8 cellular contexts compared by ENCODE assay signal in the genomic region with DNA sequence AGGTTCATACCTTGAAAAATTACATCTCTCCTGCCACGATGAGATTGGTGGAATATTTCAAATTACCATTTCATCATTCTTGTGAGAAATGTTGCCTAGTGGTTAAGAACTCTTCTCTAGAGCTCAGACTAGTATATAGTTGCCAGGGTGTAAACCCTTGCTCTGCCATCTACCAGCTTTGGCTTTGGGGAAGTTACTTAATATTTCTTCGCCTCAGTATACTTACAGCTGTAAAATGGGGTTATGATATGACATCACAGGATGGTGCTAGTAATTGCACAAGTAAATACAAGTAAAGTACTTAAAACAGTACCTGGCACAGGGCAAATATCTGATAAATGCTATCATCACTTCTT. TPM values are rescaled to one million over a fixed set of nuclear protein-coding genes. Genes with fewer than 3 reads are reported as not detected.
A peak's percentile ranks its signal among the peaks of the same experiment; 100 is the strongest.
DNase-seq lines count a peak whose midpoint lies in the region; ATAC-seq and TF ChIP-seq lines count a peak whose summit lies in the region.

No MANE protein-coding gene starts in this region.

- peaks cover 7% of the 10 kb centered on the region for H3K36me3 ChIP-seq in NT2/D1 (ENCODE audit: insufficient read depth, insufficient read length, low read length)
- peaks cover 0 to 5% (median 0%) of the 10 kb centered on the region in 3 experiments for H3K36me3 ChIP-seq in naive thymus-derived CD4-positive, alpha-beta T cell (ENCODE audit: control insufficient read depth in 2 of 3, insufficient read depth in 3 of 3, low read length in 3 of 3)

- H3K4me3 ChIP-seq in NT2/D1 (ENCODE audit: insufficient read length, low read depth) (peak overlapping the region; percentile 83), choroid plexus epithelial cell (ENCODE audit: low read depth, low read length) (peak overlapping the region; percentile 86)
- H3K4me3 ChIP-seq in naive thymus-derived CD4-positive, alpha-beta T cell (ENCODE audit: low read length) = peak overlapping the region; percentile 78

- no peak for DNase-seq in activated CD8-positive, alpha-beta memory T cell treated with anti-CD3 and anti-CD28 coated beads, Interleukin-2, amount 10 ng/mL, durations not matched to agents 7 days and 5 days
- DNase-seq in activated CD8-positive, alpha-beta memory T cell treated with anti-CD3 and anti-CD28 coated beads for 24 hours = no peak
- DNase-seq in NT2/D1 (ENCODE audit: low read depth, low spot score) (no peak), choroid plexus epithelial cell (ENCODE audit: low read depth) (peak; percentile 11), DMS79 (lab: John Stamatoyannopoulos, UW) (no peak)
- no peak for DNase-seq in naive thymus-derived CD4-positive, alpha-beta T cell

- intact Hi-C loops in naive thymus-derived CD4-positive, alpha-beta T cell (cut with micrococcal nuclease) = loop anchor here (1.0 to 2.0 kb wide), 2 partner anchors 13 to 14 kb away; no protein-coding TSS in a partner anchor

- H3K27ac ChIP-seq in naive thymus-derived CD4-positive, alpha-beta T cell (ENCODE audit: low read depth, low read length) = no peak overlapping the region

- H3K4me3 Mint-ChIP-seq in activated CD8-positive, alpha-beta memory T cell treated with anti-CD3 and anti-CD28 coated beads, Interleukin-2, amount 10 ng/mL, durations not matched to agents 7 days and 5 days = peak overlapping the region; percentile 97
- H3K4me3 Mint-ChIP-seq in naive thymus-derived CD4-positive, alpha-beta T cell = peak overlapping the region; percentile 90 to 99 (median 96)

- no peaks in the 10 kb centered on the region; the same call in 1 of the 2 replicates for H3K9me3 ChIP-seq in NT2/D1 (ENCODE audit: insufficient read depth, low read length)
- no peaks in the 10 kb centered on the region for H3K9me3 ChIP-seq in naive thymus-derived CD4-positive, alpha-beta T cell (ENCODE audit: control insufficient read depth in 2 of 3, low read length in 3 of 3)

- no peaks in the 10 kb centered on the region for H3K9me3 Mint-ChIP-seq in activated CD8-positive, alpha-beta memory T cell treated with anti-CD3 and anti-CD28 coated beads, Interleukin-2, amount 10 ng/mL, durations not matched to agents 7 days and 5 days (ENCODE audit: low read depth)
- no peaks in the 10 kb centered on the region for H3K9me3 Mint-ChIP-seq in naive thymus-derived CD4-positive, alpha-beta T cell

- peak; percentile 21 for ATAC-seq in activated CD8-positive, alpha-beta memory T cell treated with anti-CD3 and anti-CD28 coated beads, Interleukin-2, amount 10 ng/mL, durations not matched to agents 7 days and 5 days
- peak; percentile 18 for ATAC-seq in naive thymus-derived CD4-positive, alpha-beta T cell
- ATAC-seq in HG02970 (IDR thresholded peaks at IDR 0.05; ENCODE audit: low FRiP score, unreplicated experiment) (no peak), GM18519 (IDR thresholded peaks at IDR 0.05; ENCODE audit: low FRiP score, unreplicated experiment) (no peak)

- CTCF ChIA-PET in activated CD8-positive, alpha-beta memory T cell treated with anti-CD3 and anti-CD28 coated beads, Interleukin-2, amount 10 ng/mL, durations not matched to agents 7 days and 5 days (lab: Charles Lee) = interaction anchor here (1.1 kb wide), 1 partner anchor 11 kb away, joined by 4 read pairs; no protein-coding TSS in a partner anchor
- CTCF ChIA-PET in naive thymus-derived CD4-positive, alpha-beta T cell (lab: Charles Lee) = no interaction called here

- no peaks in the 10 kb centered on the region for H3K4me1 ChIP-seq in NT2/D1 (ENCODE audit: insufficient read depth, insufficient read length)
- H3K4me1 ChIP-seq in naive thymus-derived CD4-positive, alpha-beta T cell (ENCODE audit: control insufficient read depth in 2 of 2, insufficient read depth in 2 of 2, low read length in 2 of 2) = peaks cover 11 to 20% of the 10 kb centered on the region in 2 donors

- TF ChIP-seq CTCF in choroid plexus epithelial cell (conservative IDR thresholded peaks at IDR 0.05; ENCODE audit: low read depth, low read length) = no peak

- H3K9ac ChIP-seq in NT2/D1 (ENCODE audit: insufficient read length, low read depth) = peak overlapping the region; percentile 93

- peaks cover 28% of the 10 kb centered on the region for H3K4me1 Mint-ChIP-seq in activated CD8-positive, alpha-beta memory T cell treated with anti-CD3 and anti-CD28 coated beads, Interleukin-2, amount 10 ng/mL, durations not matched to agents 7 days and 5 days
- H3K4me1 Mint-ChIP-seq in naive thymus-derived CD4-positive, alpha-beta T cell = peaks cover 35 to 59% (median 50%) of the 10 kb centered on the region in 7 donors

- H3K36me3 Mint-ChIP-seq in activated CD8-positive, alpha-beta memory T cell treated with anti-CD3 and anti-CD28 coated beads, Interleukin-2, amount 10 ng/mL, durations not matched to agents 7 days and 5 days = peaks cover 9% of the 10 kb centered on the region
- H3K36me3 Mint-ChIP-seq in naive thymus-derived CD4-positive, alpha-beta T cell = peaks cover 0 to 8% (median 4%) of the 10 kb centered on the region in 5 donors

- peak overlapping the region; percentile 98 for H3K27ac Mint-ChIP-seq in activated CD8-positive, alpha-beta memory T cell treated with anti-CD3 and anti-CD28 coated beads, Interleukin-2, amount 10 ng/mL, durations not matched to agents 7 days and 5 days
- H3K27ac Mint-ChIP-seq in naive thymus-derived CD4-positive, alpha-beta T cell = peak overlapping the region in 8 of 9 donors; percentile 10 to 97 (median 87)

- no peaks in the 10 kb centered on the region for H3K27me3 ChIP-seq in NT2/D1 (ENCODE audit: insufficient read depth, insufficient read length)
- H3K27me3 ChIP-seq in naive thymus-derived CD4-positive, alpha-beta T cell (ENCODE audit: control insufficient read depth in 2 of 2, insufficient read depth in 2 of 2, low read length in 2 of 2) = no peaks in the 10 kb centered on the region

- H3K27me3 Mint-ChIP-seq in activated CD8-positive, alpha-beta memory T cell treated with anti-CD3 and anti-CD28 coated beads, Interleukin-2, amount 10 ng/mL, durations not matched to agents 7 days and 5 days = no peaks in the 10 kb centered on the region
- H3K27me3 Mint-ChIP-seq in naive thymus-derived CD4-positive, alpha-beta T cell = peaks cover 0 to 4% (median 0%) of the 10 kb centered on the region in 5 donors

- POLR2A ChIA-PET in naive thymus-derived CD4-positive, alpha-beta T cell (lab: Charles Lee) = no interaction called here

RNA-seq across cellular contexts. Expression of gene SPOPL, which starts 1.5 kb away (rescaled TPM):
- 10 to 100 TPM; 15.2 to 15.3 TPM for total RNA-seq in activated CD8-positive, alpha-beta memory T cell treated with anti-CD3 and anti-CD28 coated beads, Interleukin-2, amount 10 ng/mL, durations not matched to agents 7 days and 5 days
- total RNA-seq in naive thymus-derived CD4-positive, alpha-beta T cell = 10 to 100 TPM; 10.7 to 25.7 (median 12.5) TPM
- 1 to 10 TPM in 1 of 2 donors, under 1 TPM in 1; 0.44 to 1.0 TPM for polyA plus RNA-seq in naive thymus-derived CD4-positive, alpha-beta T cell

Comparison
In these comparisons a context has a peak if more than half of its experiments do, and no peak if none do; other contexts are left out.
1. ATAC-seq: peak in activated CD8-positive, alpha-beta memory T cell treated with anti-CD3 and anti-CD28 coated beads, Interleukin-2, amount 10 ng/mL, durations not matched to agents 7 days and 5 days (single experiment) and naive thymus-derived CD4-positive, alpha-beta T cell (single experiment); none in HG02970 (single experiment) and GM18519 (single experiment).
2. Peak in every context shown above with its lines, with median percentiles within 50 percentile points of each other: H3K4me3 ChIP-seq.